In the genomic region with DNA sequence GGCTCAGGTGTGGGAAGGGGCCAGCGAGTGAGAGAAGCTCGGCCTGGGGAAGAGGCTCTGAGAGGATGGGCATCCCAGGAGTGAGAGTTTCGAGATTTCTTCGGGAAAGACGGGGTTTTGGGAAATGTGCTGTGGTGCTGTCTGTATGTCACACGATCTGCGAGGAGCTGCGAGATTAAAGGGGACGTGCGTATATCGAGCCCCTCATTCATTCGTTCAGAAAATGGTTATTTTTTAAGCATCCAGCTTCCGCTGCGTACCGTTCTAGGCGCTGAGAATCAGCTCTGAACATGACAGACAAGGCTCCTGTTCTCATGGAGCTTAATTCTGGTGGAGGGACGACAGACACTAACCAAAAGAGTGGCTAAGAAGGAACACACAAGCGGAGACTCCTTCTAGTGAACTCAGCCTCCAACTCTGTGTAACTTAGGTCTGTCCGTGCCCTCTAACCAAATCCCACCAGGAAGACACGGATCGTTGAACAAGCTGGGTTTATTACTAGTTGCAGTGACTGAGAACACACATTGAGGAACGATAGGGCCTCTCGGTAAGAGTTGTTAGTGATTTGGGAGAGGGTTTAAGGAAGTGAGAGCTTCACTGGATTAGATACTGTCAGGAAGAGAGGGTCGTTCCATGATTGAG, we compare ENCODE assay signal across 1 cellular context.
TF ChIP-seq lines count a peak whose summit lies in the region.

No MANE protein-coding gene starts in this region.

TF ChIP-seq in HepG2, 621 proteins besides CTCF, POLR2A, EP300 and RAD21 (continued from another document):
- TF ChIP-seq, protein P1, sequence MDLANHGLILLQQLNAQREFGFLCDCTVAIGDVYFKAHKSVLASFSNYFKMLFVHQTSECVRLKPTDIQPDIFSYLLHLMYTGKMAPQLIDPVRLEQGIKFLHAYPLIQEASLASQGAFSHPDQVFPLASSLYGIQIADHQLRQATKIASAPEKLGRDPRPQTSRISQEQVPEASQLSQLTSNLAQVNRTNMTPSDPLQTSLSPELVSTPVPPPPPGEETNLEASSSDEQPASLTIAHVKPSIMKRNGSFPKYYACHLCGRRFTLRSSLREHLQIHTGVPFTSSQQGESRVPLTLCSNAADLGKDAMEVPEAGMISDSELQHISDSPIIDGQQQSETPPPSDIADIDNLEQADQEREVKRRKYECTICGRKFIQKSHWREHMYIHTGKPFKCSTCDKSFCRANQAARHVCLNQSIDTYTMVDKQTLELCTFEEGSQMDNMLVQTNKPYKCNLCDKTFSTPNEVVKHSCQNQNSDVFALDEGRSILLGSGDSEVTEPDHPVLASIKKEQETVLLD (CRISPR knock-in tag; IDR thresholded peaks at IDR 0.05; ENCODE audit: low read depth): no peak
- TF ChIP-seq ZNF75D (CRISPR knock-in tag; IDR thresholded peaks at IDR 0.05; ENCODE audit: borderline replicate concordance) (no peak), ZNF879 (CRISPR knock-in tag; IDR thresholded peaks at IDR 0.05) (no peak), SRSF9 (IDR thresholded peaks at IDR 0.05; ENCODE audit: borderline replicate concordance, insufficient read depth, low read depth, low read length, poor library complexity, severe bottlenecking) (no peak), ETV6 (CRISPR knock-in tag; conservative IDR thresholded peaks at IDR 0.05) (no peak), ZFP1 (CRISPR knock-in tag; IDR thresholded peaks at IDR 0.05) (no peak), ZNF34 (CRISPR knock-in tag; IDR thresholded peaks at IDR 0.05; ENCODE audit: borderline replicate concordance) (0 out of 2 replicates have a peak, but pooled peaks have one; percentile 52), ZNF883 (CRISPR knock-in tag; IDR thresholded peaks at IDR 0.05; ENCODE audit: not compliant biosample characterization) (no peak), BHLHE40 (IDR thresholded peaks at IDR 0.05; ENCODE audit: low read length) (no peak), MAFF (IDR thresholded peaks at IDR 0.05; ENCODE audit: low read depth, low read length) (no peak), ZFY (CRISPR knock-in tag; IDR thresholded peaks at IDR 0.05) (no peak), MYC (CRISPR knock-in tag; IDR thresholded peaks at IDR 0.05; ENCODE audit: borderline replicate concordance) (no peak), U2AF2 (IDR thresholded peaks at IDR 0.05; ENCODE audit: low read depth, low read length) (no peak)
- TF ChIP-seq, protein P2, sequence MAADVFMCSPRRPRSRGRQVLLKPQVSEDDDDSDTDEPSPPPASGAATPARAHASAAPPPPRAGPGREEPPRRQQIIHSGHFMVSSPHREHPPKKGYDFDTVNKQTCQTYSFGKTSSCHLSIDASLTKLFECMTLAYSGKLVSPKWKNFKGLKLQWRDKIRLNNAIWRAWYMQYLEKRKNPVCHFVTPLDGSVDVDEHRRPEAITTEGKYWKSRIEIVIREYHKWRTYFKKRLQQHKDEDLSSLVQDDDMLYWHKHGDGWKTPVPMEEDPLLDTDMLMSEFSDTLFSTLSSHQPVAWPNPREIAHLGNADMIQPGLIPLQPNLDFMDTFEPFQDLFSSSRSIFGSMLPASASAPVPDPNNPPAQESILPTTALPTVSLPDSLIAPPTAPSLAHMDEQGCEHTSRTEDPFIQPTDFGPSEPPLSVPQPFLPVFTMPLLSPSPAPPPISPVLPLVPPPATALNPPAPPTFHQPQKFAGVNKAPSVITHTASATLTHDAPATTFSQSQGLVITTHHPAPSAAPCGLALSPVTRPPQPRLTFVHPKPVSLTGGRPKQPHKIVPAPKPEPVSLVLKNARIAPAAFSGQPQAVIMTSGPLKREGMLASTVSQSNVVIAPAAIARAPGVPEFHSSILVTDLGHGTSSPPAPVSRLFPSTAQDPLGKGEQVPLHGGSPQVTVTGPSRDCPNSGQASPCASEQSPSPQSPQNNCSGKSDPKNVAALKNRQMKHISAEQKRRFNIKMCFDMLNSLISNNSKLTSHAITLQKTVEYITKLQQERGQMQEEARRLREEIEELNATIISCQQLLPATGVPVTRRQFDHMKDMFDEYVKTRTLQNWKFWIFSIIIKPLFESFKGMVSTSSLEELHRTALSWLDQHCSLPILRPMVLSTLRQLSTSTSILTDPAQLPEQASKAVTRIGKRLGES (CRISPR knock-in tag; IDR thresholded peaks at IDR 0.05; ENCODE audit: borderline replicate concordance): no peak
- TF ChIP-seq, protein P3, sequence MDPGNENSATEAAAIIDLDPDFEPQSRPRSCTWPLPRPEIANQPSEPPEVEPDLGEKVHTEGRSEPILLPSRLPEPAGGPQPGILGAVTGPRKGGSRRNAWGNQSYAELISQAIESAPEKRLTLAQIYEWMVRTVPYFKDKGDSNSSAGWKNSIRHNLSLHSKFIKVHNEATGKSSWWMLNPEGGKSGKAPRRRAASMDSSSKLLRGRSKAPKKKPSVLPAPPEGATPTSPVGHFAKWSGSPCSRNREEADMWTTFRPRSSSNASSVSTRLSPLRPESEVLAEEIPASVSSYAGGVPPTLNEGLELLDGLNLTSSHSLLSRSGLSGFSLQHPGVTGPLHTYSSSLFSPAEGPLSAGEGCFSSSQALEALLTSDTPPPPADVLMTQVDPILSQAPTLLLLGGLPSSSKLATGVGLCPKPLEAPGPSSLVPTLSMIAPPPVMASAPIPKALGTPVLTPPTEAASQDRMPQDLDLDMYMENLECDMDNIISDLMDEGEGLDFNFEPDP (CRISPR knock-in tag; conservative IDR thresholded peaks at IDR 0.05): no peak
- TF ChIP-seq, protein P4, sequence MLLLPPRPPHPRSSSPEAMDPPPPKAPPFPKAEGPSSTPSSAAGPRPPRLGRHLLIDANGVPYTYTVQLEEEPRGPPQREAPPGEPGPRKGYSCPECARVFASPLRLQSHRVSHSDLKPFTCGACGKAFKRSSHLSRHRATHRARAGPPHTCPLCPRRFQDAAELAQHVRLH (CRISPR knock-in tag; IDR thresholded peaks at IDR 0.05; ENCODE audit: borderline replicate concordance, low read depth): 0 out of 2 replicates have a peak, but pooled peaks have one; percentile 24
- TF ChIP-seq, protein P5, sequence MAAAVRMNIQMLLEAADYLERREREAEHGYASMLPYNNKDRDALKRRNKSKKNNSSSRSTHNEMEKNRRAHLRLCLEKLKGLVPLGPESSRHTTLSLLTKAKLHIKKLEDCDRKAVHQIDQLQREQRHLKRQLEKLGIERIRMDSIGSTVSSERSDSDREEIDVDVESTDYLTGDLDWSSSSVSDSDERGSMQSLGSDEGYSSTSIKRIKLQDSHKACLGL (CRISPR knock-in tag; IDR thresholded peaks at IDR 0.05): no peak
- TF ChIP-seq, protein P6, sequence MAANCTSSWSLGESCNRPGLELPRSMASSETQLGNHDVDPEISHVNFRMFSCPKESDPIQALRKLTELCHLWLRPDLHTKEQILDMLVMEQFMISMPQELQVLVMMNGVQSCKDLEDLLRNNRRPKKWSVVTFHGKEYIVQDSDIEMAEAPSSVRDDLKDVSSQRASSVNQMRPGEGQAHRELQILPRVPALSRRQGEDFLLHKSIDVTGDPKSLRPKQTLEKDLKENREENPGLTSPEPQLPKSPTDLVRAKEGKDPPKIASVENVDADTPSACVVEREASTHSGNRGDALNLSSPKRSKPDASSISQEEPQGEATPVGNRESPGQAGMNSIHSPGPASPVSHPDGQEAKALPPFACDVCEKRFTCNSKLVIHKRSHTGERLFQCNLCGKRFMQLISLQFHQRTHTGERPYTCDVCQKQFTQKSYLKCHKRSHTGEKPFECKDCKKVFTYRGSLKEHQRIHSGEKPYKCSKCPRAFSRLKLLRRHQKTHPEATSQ (CRISPR knock-in tag; IDR thresholded peaks at IDR 0.05; ENCODE audit: borderline replicate concordance): peak; percentile 17; the same call in 1 of the 2 replicates
- TF ChIP-seq, protein P7, sequence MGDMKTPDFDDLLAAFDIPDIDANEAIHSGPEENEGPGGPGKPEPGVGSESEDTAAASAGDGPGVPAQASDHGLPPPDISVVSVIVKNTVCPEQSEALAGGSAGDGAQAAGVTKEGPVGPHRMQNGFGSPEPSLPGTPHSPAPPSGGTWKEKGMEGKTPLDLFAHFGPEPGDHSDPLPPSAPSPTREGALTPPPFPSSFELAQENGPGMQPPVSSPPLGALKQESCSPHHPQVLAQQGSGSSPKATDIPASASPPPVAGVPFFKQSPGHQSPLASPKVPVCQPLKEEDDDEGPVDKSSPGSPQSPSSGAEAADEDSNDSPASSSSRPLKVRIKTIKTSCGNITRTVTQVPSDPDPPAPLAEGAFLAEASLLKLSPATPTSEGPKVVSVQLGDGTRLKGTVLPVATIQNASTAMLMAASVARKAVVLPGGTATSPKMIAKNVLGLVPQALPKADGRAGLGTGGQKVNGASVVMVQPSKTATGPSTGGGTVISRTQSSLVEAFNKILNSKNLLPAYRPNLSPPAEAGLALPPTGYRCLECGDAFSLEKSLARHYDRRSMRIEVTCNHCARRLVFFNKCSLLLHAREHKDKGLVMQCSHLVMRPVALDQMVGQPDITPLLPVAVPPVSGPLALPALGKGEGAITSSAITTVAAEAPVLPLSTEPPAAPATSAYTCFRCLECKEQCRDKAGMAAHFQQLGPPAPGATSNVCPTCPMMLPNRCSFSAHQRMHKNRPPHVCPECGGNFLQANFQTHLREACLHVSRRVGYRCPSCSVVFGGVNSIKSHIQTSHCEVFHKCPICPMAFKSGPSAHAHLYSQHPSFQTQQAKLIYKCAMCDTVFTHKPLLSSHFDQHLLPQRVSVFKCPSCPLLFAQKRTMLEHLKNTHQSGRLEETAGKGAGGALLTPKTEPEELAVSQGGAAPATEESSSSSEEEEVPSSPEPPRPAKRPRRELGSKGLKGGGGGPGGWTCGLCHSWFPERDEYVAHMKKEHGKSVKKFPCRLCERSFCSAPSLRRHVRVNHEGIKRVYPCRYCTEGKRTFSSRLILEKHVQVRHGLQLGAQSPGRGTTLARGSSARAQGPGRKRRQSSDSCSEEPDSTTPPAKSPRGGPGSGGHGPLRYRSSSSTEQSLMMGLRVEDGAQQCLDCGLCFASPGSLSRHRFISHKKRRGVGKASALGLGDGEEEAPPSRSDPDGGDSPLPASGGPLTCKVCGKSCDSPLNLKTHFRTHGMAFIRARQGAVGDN (CRISPR knock-in tag; IDR thresholded peaks at IDR 0.05): no peak
TF ChIP-seq in HepG2: peak in this region for 43.
